Comparison of ENCODE assay signal across 12 cellular contexts in genomic region chr22:29300807-29301601, GRCh38. TPM values are rescaled to one million over a fixed set of nuclear protein-coding genes. Genes with fewer than 3 reads are reported as not detected.
DNase-seq lines count a peak whose midpoint lies in the region; ATAC-seq, FAIRE-seq and TF ChIP-seq lines count a peak whose summit lies in the region.
"Had no signal": no experiment of that assay in that cellular context is flagged by ENCODE, and none has a peak within 500 bp of the region (broad histone marks: within the 10 kb centered on the region; RNA-seq: fewer than 3 reads in every experiment).

No MANE protein-coding gene starts in this region.

- H3K27ac ChIP-seq in Karpas-422 (ENCODE audit: low read length) (no peak overlapping the region), GM12878 (ENCODE audit: control insufficient read depth, insufficient read depth) (no peak overlapping the region), neutrophil (peak overlapping the region; percentile 2), breast epithelium (no peak overlapping the region)

- no peak overlapping the region for H3K4me3 Mint-ChIP-seq in activated CD8-positive, alpha-beta memory T cell treated with anti-CD3 and anti-CD28 coated beads, Interleukin-2, amount 10 ng/mL, durations not matched to agents 7 days and 5 days

- H3K27me3 ChIP-seq in Karpas-422 (ENCODE audit: low read length) (no peaks in the 10 kb centered on the region), GM12878 (replicated peaks in 1 of 2; ENCODE audit: control insufficient read depth in 2 of 2, insufficient read depth in 2 of 2, low read length in 1 of 2) (peaks cover 2% of the 10 kb centered on the region in 2 experiments; a peak in 2 of 4 replicates), neutrophil (peaks cover 22% of the 10 kb centered on the region), breast epithelium (no peaks in the 10 kb centered on the region)

- no peaks in the 10 kb centered on the region for H3K79me2 ChIP-seq in Karpas-422 (ENCODE audit: low read length)
- no peaks in the 10 kb centered on the region for H3K79me2 ChIP-seq in GM12878 (ENCODE audit: control insufficient read depth, insufficient read depth, low read length)

- no peak overlapping the region for H3K4me3 ChIP-seq in Karpas-422 (ENCODE audit: low read length)
- no peak overlapping the region for H3K4me3 ChIP-seq in GM12878
- H3K4me3 ChIP-seq in neutrophil (ENCODE audit: low read depth in 1 of 2, low read length in 1 of 2), result no peak overlapping the region
- no peak overlapping the region for H3K4me3 ChIP-seq in breast epithelium

- no peaks in the 10 kb centered on the region for H3K9me3 ChIP-seq in Karpas-422 (ENCODE audit: low read length)
- H3K9me3 ChIP-seq in GM12878 (replicated peaks; ENCODE audit: control insufficient read depth, insufficient read depth, low read length), result no peaks in the 10 kb centered on the region; the same call in 2 of the 3 replicates
- no peaks in the 10 kb centered on the region for H3K9me3 ChIP-seq in neutrophil
- H3K9me3 ChIP-seq in breast epithelium, result no peaks in the 10 kb centered on the region

- H3K4me1 Mint-ChIP-seq in activated CD8-positive, alpha-beta memory T cell treated with anti-CD3 and anti-CD28 coated beads, Interleukin-2, amount 10 ng/mL, durations not matched to agents 7 days and 5 days, result peaks cover 2% of the 10 kb centered on the region

- no peak for TF ChIP-seq RAD21 in GM12878 (IDR thresholded peaks at IDR 0.05; ENCODE audit: insufficient read depth, low read depth, low read length)

- no peaks in the 10 kb centered on the region for H3K9me3 Mint-ChIP-seq in activated CD8-positive, alpha-beta memory T cell treated with anti-CD3 and anti-CD28 coated beads, Interleukin-2, amount 10 ng/mL, durations not matched to agents 7 days and 5 days (ENCODE audit: low read depth)

- CTCF ChIA-PET in activated CD8-positive, alpha-beta memory T cell treated with anti-CD3 and anti-CD28 coated beads, Interleukin-2, amount 10 ng/mL, durations not matched to agents 7 days and 5 days (lab: Charles Lee), result no interaction called here
- CTCF ChIA-PET in GM12878 (lab: Yijun Ruan, JAX), result no interaction called here

- TF ChIP-seq CTCF in GM12878 (IDR thresholded peaks at IDR 0.05 in 2 of 3, conservative IDR thresholded peaks at IDR 0.05 in 1 of 3; ENCODE audit: control insufficient read depth in 2 of 3, extremely low read depth in 1 of 3, insufficient read depth in 1 of 3, low read depth in 3 of 3, low read length in 3 of 3), result no peak
- no peak for TF ChIP-seq CTCF in neutrophil (IDR thresholded peaks at IDR 0.05)
- TF ChIP-seq CTCF in breast epithelium (IDR thresholded peaks at IDR 0.05), result no peak

- TF ChIP-seq POLR2A in GM12878 (IDR thresholded peaks at IDR 0.05; ENCODE audit: low read depth, low read length), result peak; percentile 38; the same call in 1 of the 2 replicates
- no peak for TF ChIP-seq POLR2A in breast epithelium (IDR thresholded peaks at IDR 0.05)

- H3K4me2 ChIP-seq in Karpas-422 (ENCODE audit: low read depth, low read length, poor library complexity, severe bottlenecking) (no peak overlapping the region), GM12878 (ENCODE audit: control insufficient read depth, insufficient read depth) (no peak overlapping the region)

- no peak for FAIRE-seq in GM12878 (lab: Jason Lieb, UNC)

- H3K36me3 ChIP-seq in Karpas-422 (ENCODE audit: insufficient read depth, low read length), result peaks cover 23% of the 10 kb centered on the region
- peaks cover 29 to 31% of the 10 kb centered on the region in 2 experiments for H3K36me3 ChIP-seq in GM12878 (ENCODE audit: control insufficient read depth in 2 of 2, insufficient read depth in 2 of 2, low read length in 1 of 2)
- H3K36me3 ChIP-seq in neutrophil, result peaks cover 63% of the 10 kb centered on the region
- peaks cover 28% of the 10 kb centered on the region for H3K36me3 ChIP-seq in breast epithelium

- H3K9ac ChIP-seq in Karpas-422 (ENCODE audit: low read length), result no peak overlapping the region
- no peak overlapping the region for H3K9ac ChIP-seq in GM12878 (ENCODE audit: control insufficient read depth, insufficient read depth, low read length)

- ATAC-seq in activated CD8-positive, alpha-beta memory T cell treated with anti-CD3 and anti-CD28 coated beads, Interleukin-2, amount 10 ng/mL, durations not matched to agents 7 days and 5 days, result no peak
- peak; percentile 24 for ATAC-seq in GM12878

- no peak for TF ChIP-seq EP300 in GM12878 (IDR thresholded peaks at IDR 0.05; ENCODE audit: borderline replicate concordance in 1 of 2, control insufficient read depth in 1 of 2, low read depth in 2 of 2, low read length in 2 of 2)

- 67% methylated on average over 10 of the region's 10 CpGs for WGBS in GM12878 (ENCODE audit: insufficient coverage, insufficient replicate concordance, low lambda C conversion rate, missing lambda C conversion rate)

- H2AFZ ChIP-seq in Karpas-422 (ENCODE audit: low read length) (no peak overlapping the region), GM12878 (ENCODE audit: control insufficient read depth, low read depth, low read length) (no peak overlapping the region)

- RAD21 ChIA-PET in GM12878 (lab: Charles Lee; ENCODE audit: unreplicated experiment), result no interaction called here

- H4K20me1 ChIP-seq in Karpas-422 (ENCODE audit: insufficient read depth, low read depth, low read length), result peaks cover 26% of the 10 kb centered on the region
- H4K20me1 ChIP-seq in GM12878 (ENCODE audit: control insufficient read depth, insufficient read depth), result no peaks in the 10 kb centered on the region

- POLR2A ChIA-PET in GM12878 (lab: Charles Lee), result no interaction called here

- peaks cover 38% of the 10 kb centered on the region for H3K36me3 Mint-ChIP-seq in activated CD8-positive, alpha-beta memory T cell treated with anti-CD3 and anti-CD28 coated beads, Interleukin-2, amount 10 ng/mL, durations not matched to agents 7 days and 5 days

- H3K27me3 Mint-ChIP-seq in activated CD8-positive, alpha-beta memory T cell treated with anti-CD3 and anti-CD28 coated beads, Interleukin-2, amount 10 ng/mL, durations not matched to agents 7 days and 5 days, result peaks cover 5% of the 10 kb centered on the region

- no peaks in the 10 kb centered on the region for H3K9me2 ChIP-seq in Karpas-422 (replicated peaks; ENCODE audit: insufficient read depth, low read length)

- SMC1A ChIA-PET in GM12878 (lab: Charles Lee; ENCODE audit: uncharacterized antibody, unreplicated experiment), result no interaction called here

- peak overlapping the region; percentile 65 for H3K27ac Mint-ChIP-seq in activated CD8-positive, alpha-beta memory T cell treated with anti-CD3 and anti-CD28 coated beads, Interleukin-2, amount 10 ng/mL, durations not matched to agents 7 days and 5 days

- DNase-seq in activated CD8-positive, alpha-beta memory T cell treated with anti-CD3 and anti-CD28 coated beads, Interleukin-2, amount 10 ng/mL, durations not matched to agents 7 days and 5 days, result no peak
- no peak for DNase-seq in activated CD8-positive, alpha-beta memory T cell treated with anti-CD3 and anti-CD28 coated beads for 24 hours
- DNase-seq in Karpas-422, result peak; percentile 59
- DNase-seq in GM12878 (ENCODE audit: low read depth, low spot score), result no peak
- no peak for DNase-seq in H4 (ENCODE audit: low spot score)
- no peak for DNase-seq in stimulated activated CD4-positive, alpha-beta T cell treated with anti-CD3 and anti-CD28 coated beads, Interleukin-15, amount 100 ng/mL, for 24 hours
- no peak for DNase-seq in breast epithelium (ENCODE audit: low spot score in 2 of 2)
- DNase-seq: HCEC 1CT, Kasumi-1, NCI-H2171 treated with DMSO at 0.1 percent for 48 hours had no signal

- BruUV-seq in GM12878 (replicated peaks; lab: Mats Ljungman, UMichigan), result no TSS peak

- in situ Hi-C loops in GM12878 (cut with MboI), result no loop called here

- H3K4me1 ChIP-seq in Karpas-422 (ENCODE audit: low read length) (peaks cover 11% of the 10 kb centered on the region), GM12878 (ENCODE audit: control insufficient read depth, insufficient read depth, low read length) (no peaks in the 10 kb centered on the region; the same call in 1 of the 2 replicates), neutrophil (ENCODE audit: control insufficient read depth in 1 of 2, insufficient read depth in 1 of 2, low read depth in 1 of 2, low read length in 1 of 2) (no peaks in the 10 kb centered on the region), breast epithelium (peaks cover 5 to 7% of the 10 kb centered on the region in 2 donors)

- intact Hi-C loops in GM12878 (cut with micrococcal nuclease; ENCODE audit: unreplicated experiment), result no loop called here
- intact Hi-C loops in breast epithelium (cut with DNase I; ENCODE audit: low total_unique reads), result no loop called here

RNA-seq across cellular contexts. Expression of gene GAS2L1, which starts 5.4 kb away (rescaled TPM):
- total RNA-seq in activated CD8-positive, alpha-beta memory T cell treated with anti-CD3 and anti-CD28 coated beads, Interleukin-2, amount 10 ng/mL, durations not matched to agents 7 days and 5 days, result 10 to 100 TPM; 12.0 to 16.9 TPM
- total RNA-seq in Karpas-422 (2014; rRNA removed; shearing (Covaris generic); ENCODE audit: low replicate concordance), result not detected in 2 replicates
- total RNA-seq in GM12878 (2013; cell fraction: nucleolus; rRNA removed), result not detected in 2 replicates
- total RNA-seq in GM12878 (2014; rRNA removed) (not detected in 2 replicates), GM12878 (2014; rRNA removed; fragmentation: Illumina TruSeq; extraction: Trizol) (not detected in 2 replicates), GM12878 (2021) (0.13 and 0.43 TPM in 2 replicates), breast epithelium (10 to 100 TPM; 12.2 to 19.3 (median 15.7) TPM)
- not detected for polyA plus RNA-seq in GM12878 (2011; ENCODE audit: low read depth)
- polyA plus RNA-seq in GM12878 (2011; rRNA removed) (not detected in 2 replicates), GM12878 (2014; fragmentation: Illumina TruSeq; extraction: Trizol) (not detected in 2 replicates), GM12878 (2014; fragmentation: Nextera tagmentation; extraction: Ambion mirVana) (not detected), GM12878 (2014; rRNA removed) (0.03 and 0.06 TPM in 2 replicates), GM12878 (2016; fragmentation: Nextera tagmentation; extraction: Ambion mirVana) (not detected)
- 0.07 TPM in 1 of 2 replicates, not detected in the other for polyA plus RNA-seq in GM12878 (2011; cell fraction: cytosol; rRNA removed)
- polyA plus RNA-seq in GM12878 (2011; cell fraction: nucleus; rRNA removed), result 0.13 and 0.28 TPM in 2 replicates
- polyA plus RNA-seq in GM12878 (2012), result 0.12 and 0.25 TPM in 2 replicates
- not detected in 2 replicates for polyA minus RNA-seq in GM12878 (2011; rRNA and poly(A)+ RNA removed)
- not detected in 2 replicates for polyA minus RNA-seq in GM12878 (2011; cell fraction: cytosol; rRNA and poly(A)+ RNA removed)
- polyA minus RNA-seq in GM12878 (2011; cell fraction: nucleus; rRNA and poly(A)+ RNA removed), result not detected in 2 replicates
- total RNA-seq in H4 (2014; rRNA removed; shearing (Covaris generic)), result 3.9 and 4.0 TPM in 2 replicates

RNA-seq across cellular contexts. Expression of gene RASL10A, which starts 14.5 kb away (rescaled TPM):
- total RNA-seq in activated CD8-positive, alpha-beta memory T cell treated with anti-CD3 and anti-CD28 coated beads, Interleukin-2, amount 10 ng/mL, durations not matched to agents 7 days and 5 days, result under 1 TPM; 0.63 to 0.70 TPM
- total RNA-seq in Karpas-422 (2014; rRNA removed; shearing (Covaris generic); ENCODE audit: low replicate concordance), result 0.76 TPM in 1 of 2 replicates, not detected in the other
- total RNA-seq in GM12878 (2013; cell fraction: nucleolus; rRNA removed), result not detected in 2 replicates
- total RNA-seq in GM12878 (2014; rRNA removed), result 0.27 TPM in 1 of 2 replicates, not detected in the other
- not detected in 2 replicates for total RNA-seq in GM12878 (2014; rRNA removed; fragmentation: Illumina TruSeq; extraction: Trizol)
- 0.32 and 0.46 TPM in 2 replicates for total RNA-seq in GM12878 (2021)
- not detected for polyA plus RNA-seq in GM12878 (2011; ENCODE audit: low read depth)
- 0.12 TPM in 1 of 2 replicates, not detected in the other for polyA plus RNA-seq in GM12878 (2011; rRNA removed)
- polyA plus RNA-seq in GM12878 (2011; cell fraction: cytosol; rRNA removed), result 0.10 and 0.33 TPM in 2 replicates
- polyA plus RNA-seq in GM12878 (2011; cell fraction: nucleus; rRNA removed), result 0.51 and 0.92 TPM in 2 replicates
- polyA plus RNA-seq in GM12878 (2012), result 0.31 and 0.35 TPM in 2 replicates
- polyA plus RNA-seq in GM12878 (2014; fragmentation: Illumina TruSeq; extraction: Trizol), result not detected in 2 replicates
- polyA plus RNA-seq in GM12878 (2014; fragmentation: Nextera tagmentation; extraction: Ambion mirVana), result not detected
- not detected in 2 replicates for polyA plus RNA-seq in GM12878 (2014; rRNA removed)
- under 1 TPM; 0.17 to 0.24 TPM for polyA plus RNA-seq in GM12878 (2016; fragmentation: Nextera tagmentation; extraction: Ambion mirVana)
- not detected in 2 replicates for polyA minus RNA-seq in GM12878 (2011; rRNA and poly(A)+ RNA removed)
- polyA minus RNA-seq in GM12878 (2011; cell fraction: cytosol; rRNA and poly(A)+ RNA removed), result not detected in 2 replicates
- polyA minus RNA-seq in GM12878 (2011; cell fraction: nucleus; rRNA and poly(A)+ RNA removed), result not detected in 2 replicates
- total RNA-seq in H4 (2014; rRNA removed; shearing (Covaris generic)), result not detected in 2 replicates
- 1 to 10 TPM; 2.7 to 4.7 (median 4.3) TPM for total RNA-seq in breast epithelium
- total RNA-seq: SK-MEL-5 had no signal

RNA-seq across cellular contexts. Expression of gene EWSR1, which starts 32.9 kb away (rescaled TPM):
- 100 to 1,000 TPM; 336 to 408 TPM for total RNA-seq in activated CD8-positive, alpha-beta memory T cell treated with anti-CD3 and anti-CD28 coated beads, Interleukin-2, amount 10 ng/mL, durations not matched to agents 7 days and 5 days
- total RNA-seq in Karpas-422 (2014; rRNA removed; shearing (Covaris generic); ENCODE audit: low replicate concordance), result 281 and 309 TPM in 2 replicates
- total RNA-seq in GM12878 (2013; cell fraction: nucleolus; rRNA removed), result 358 and 390 TPM in 2 replicates
- total RNA-seq in GM12878 (2014; rRNA removed), result 339 and 342 TPM in 2 replicates
- 200 and 209 TPM in 2 replicates for total RNA-seq in GM12878 (2014; rRNA removed; fragmentation: Illumina TruSeq; extraction: Trizol)
- total RNA-seq in GM12878 (2021), result 307 and 325 TPM in 2 replicates
- polyA plus RNA-seq in GM12878 (2011; ENCODE audit: low read depth), result 140 TPM
- 233 and 400 TPM in 2 replicates for polyA plus RNA-seq in GM12878 (2011; rRNA removed)
- polyA plus RNA-seq in GM12878 (2011; cell fraction: cytosol; rRNA removed), result 486 and 548 TPM in 2 replicates
- polyA plus RNA-seq in GM12878 (2011; cell fraction: nucleus; rRNA removed), result 908 and 919 TPM in 2 replicates
- polyA plus RNA-seq in GM12878 (2012), result 149 and 217 TPM in 2 replicates
- 430 and 480 TPM in 2 replicates for polyA plus RNA-seq in GM12878 (2014; fragmentation: Illumina TruSeq; extraction: Trizol)
- polyA plus RNA-seq in GM12878 (2014; fragmentation: Nextera tagmentation; extraction: Ambion mirVana), result 100 to 1,000 TPM; 130 to 180 TPM
- polyA plus RNA-seq in GM12878 (2014; rRNA removed), result 369 and 388 TPM in 2 replicates
- 100 to 1,000 TPM; 426 to 464 TPM for polyA plus RNA-seq in GM12878 (2016; fragmentation: Nextera tagmentation; extraction: Ambion mirVana)
- 345 and 478 TPM in 2 replicates for polyA minus RNA-seq in GM12878 (2011; rRNA and poly(A)+ RNA removed)
- polyA minus RNA-seq in GM12878 (2011; cell fraction: cytosol; rRNA and poly(A)+ RNA removed), result 124 and 140 TPM in 2 replicates
- polyA minus RNA-seq in GM12878 (2011; cell fraction: nucleus; rRNA and poly(A)+ RNA removed), result 141 and 185 TPM in 2 replicates
- 153 and 206 TPM in 2 replicates for total RNA-seq in H4 (2014; rRNA removed; shearing (Covaris generic))
- 100 to 1,000 TPM; 165 to 224 (median 220) TPM for total RNA-seq in breast epithelium

RNA-seq across cellular contexts. Expression of gene RHBDD3, which starts 33.2 kb away (rescaled TPM):
- total RNA-seq in activated CD8-positive, alpha-beta memory T cell treated with anti-CD3 and anti-CD28 coated beads, Interleukin-2, amount 10 ng/mL, durations not matched to agents 7 days and 5 days, result 10 to 100 TPM; 40.5 to 44.7 TPM
- 8.8 and 29.7 TPM in 2 replicates for total RNA-seq in Karpas-422 (2014; rRNA removed; shearing (Covaris generic); ENCODE audit: low replicate concordance)
- total RNA-seq in GM12878 (2013; cell fraction: nucleolus; rRNA removed), result 36.7 and 43.7 TPM in 2 replicates
- total RNA-seq in GM12878 (2014; rRNA removed) (30.7 and 37.9 TPM in 2 replicates), GM12878 (2014; rRNA removed; fragmentation: Illumina TruSeq; extraction: Trizol) (10.0 and 11.9 TPM in 2 replicates), GM12878 (2021) (23.1 and 28.4 TPM in 2 replicates), breast epithelium (10 to 100 TPM; 16.2 to 31.8 (median 28.2) TPM)
- polyA plus RNA-seq in GM12878 (2011; ENCODE audit: low read depth), result 5.3 TPM
- polyA plus RNA-seq in GM12878 (2011; rRNA removed) (3.8 and 8.6 TPM in 2 replicates), GM12878 (2014; fragmentation: Illumina TruSeq; extraction: Trizol) (3.9 and 8.1 TPM in 2 replicates), GM12878 (2014; fragmentation: Nextera tagmentation; extraction: Ambion mirVana) (1 to 10 TPM in 1 of 2 experiments, under 1 TPM in 1; 0.27 to 1.2 TPM), GM12878 (2014; rRNA removed) (37.6 and 41.2 TPM in 2 replicates), GM12878 (2016; fragmentation: Nextera tagmentation; extraction: Ambion mirVana) (10 to 100 TPM; 36.9 to 38.7 TPM)
- polyA plus RNA-seq in GM12878 (2011; cell fraction: cytosol; rRNA removed), result 14.9 and 23.0 TPM in 2 replicates
- polyA plus RNA-seq in GM12878 (2011; cell fraction: nucleus; rRNA removed), result 23.5 and 35.8 TPM in 2 replicates
- polyA plus RNA-seq in GM12878 (2012), result 13.5 and 16.4 TPM in 2 replicates
- 3.6 and 9.5 TPM in 2 replicates for polyA minus RNA-seq in GM12878 (2011; rRNA and poly(A)+ RNA removed)
- polyA minus RNA-seq in GM12878 (2011; cell fraction: cytosol; rRNA and poly(A)+ RNA removed), result 2.9 and 6.8 TPM in 2 replicates
- polyA minus RNA-seq in GM12878 (2011; cell fraction: nucleus; rRNA and poly(A)+ RNA removed), result 5.3 and 13.4 TPM in 2 replicates
- total RNA-seq in H4 (2014; rRNA removed; shearing (Covaris generic)), result 13.6 and 14.2 TPM in 2 replicates
